In genomic region chr5:115366223-115366622, GRCh38 we compare ENCODE assay signal across 14 cellular contexts.
DNase-seq lines count a peak whose midpoint lies in the region; ATAC-seq, FAIRE-seq and TF ChIP-seq lines count a peak whose summit lies in the region.
"Had no signal": no experiment of that assay in that cellular context is flagged by ENCODE, and none has a peak within 500 bp of the region (broad histone marks: within the 10 kb centered on the region; RNA-seq: fewer than 3 reads in every experiment).

No MANE protein-coding gene starts in this region.

- H3K4me2 ChIP-seq in astrocyte (ENCODE audit: low read length), result peak overlapping the region; percentile 36

- no peaks in the 10 kb centered on the region for H3K9me3 Mint-ChIP-seq in astrocyte (ENCODE audit: unreplicated experiment)
- H3K9me3 Mint-ChIP-seq: naive thymus-derived CD8-positive, alpha-beta T cell had no signal

- H3K36me3 Mint-ChIP-seq in astrocyte (ENCODE audit: low read depth, unreplicated experiment), result no peaks in the 10 kb centered on the region
- H3K36me3 Mint-ChIP-seq: naive thymus-derived CD8-positive, alpha-beta T cell had no signal

- no peaks in the 10 kb centered on the region for H3K79me2 ChIP-seq in astrocyte (ENCODE audit: insufficient read depth, low read length)

- ATAC-seq in HG02884 (IDR thresholded peaks at IDR 0.05; ENCODE audit: unreplicated experiment), result peak; percentile 65
- ATAC-seq in GM21526 (IDR thresholded peaks at IDR 0.05; ENCODE audit: low FRiP score, unreplicated experiment), result no peak
- ATAC-seq in sciatic nerve, result no peak
- ATAC-seq: activated CD4-positive, CD25-positive, alpha-beta regulatory T cell treated with anti-CD3 and anti-CD28 coated beads, Interleukin-2, amount 50 U/mL, for 24 hours; naive thymus-derived CD8-positive, alpha-beta T cell had no signal

- H3K27me3 ChIP-seq in AG04450 (ENCODE audit: control insufficient read depth, insufficient read depth, low read length), result no peaks in the 10 kb centered on the region
- no peaks in the 10 kb centered on the region for H3K27me3 ChIP-seq in astrocyte (ENCODE audit: insufficient read depth, low read length)
- H3K27me3 ChIP-seq: dorsolateral prefrontal cortex had no signal

- H3K36me3 ChIP-seq in astrocyte (ENCODE audit: insufficient read depth, low read length), result no peaks in the 10 kb centered on the region

- CTCF ChIA-PET in AG04450 (lab: Charles Lee), result no interaction called here

- no peak overlapping the region for H3K9ac ChIP-seq in astrocyte (ENCODE audit: low read length)

- peak overlapping the region; percentile 52 for H3K27ac ChIP-seq in AG04450 (ENCODE audit: low read depth, low read length)
- H3K27ac ChIP-seq in astrocyte (ENCODE audit: low read depth, low read length), result peak overlapping the region; percentile 22

- no peaks in the 10 kb centered on the region for H3K27me3 Mint-ChIP-seq in astrocyte (ENCODE audit: low read depth, unreplicated experiment)

- peaks cover 8% of the 10 kb centered on the region for H3K4me1 ChIP-seq in astrocyte (ENCODE audit: insufficient read depth, low read length)

- intact Hi-C loops in sciatic nerve (cut with DNase I), result no loop called here

- H3K4me3 Mint-ChIP-seq in astrocyte (ENCODE audit: unreplicated experiment), result peak overlapping the region; percentile 20
- H3K4me3 Mint-ChIP-seq: naive thymus-derived CD8-positive, alpha-beta T cell had no signal

- no peak overlapping the region for H3K4me3 ChIP-seq in AG04450 (ENCODE audit: low read depth, low read length)
- H3K4me3 ChIP-seq in astrocyte (ENCODE audit: insufficient read depth, low read depth, low read length), result no peak overlapping the region
- H3K4me3 ChIP-seq: dorsolateral prefrontal cortex had no signal

- no peaks in the 10 kb centered on the region for H4K20me1 ChIP-seq in astrocyte (ENCODE audit: insufficient read depth, low read length)

- H3K9me3 ChIP-seq in AG04450 (ENCODE audit: control insufficient read depth, insufficient read depth, low read length) (peaks cover 10% of the 10 kb centered on the region; the same call in 1 of the 2 replicates), astrocyte (ENCODE audit: insufficient read depth, low read depth, low read length) (no peaks in the 10 kb centered on the region)

- H2AFZ ChIP-seq in astrocyte (ENCODE audit: low read depth, low read length), result no peak overlapping the region

- DNase-seq in AG04450 (ENCODE audit: low read depth, low spot score) (peak; percentile 82), astrocyte (ENCODE audit: low read depth) (peak; percentile 98), iPS-NIHi7 (ENCODE audit: extremely low spot score) (peak; percentile 25), NCI-H1417 treated with DMSO at 0.1 percent for 48 hours (lab: John Stamatoyannopoulos, UW) (no peak), sciatic nerve (ENCODE audit: low spot score) (no peak), UCSD-AML1 (lab: John Stamatoyannopoulos, UW; ENCODE audit: unreplicated experiment) (no peak)
- DNase-seq: MV-4-11; naive thymus-derived CD8-positive, alpha-beta T cell; stimulated activated naive CD4-positive, alpha-beta T cell had no signal

- TF ChIP-seq CTCF in AG04450 (IDR thresholded peaks at IDR 0.05; ENCODE audit: low read depth, low read length) (no peak), astrocyte (IDR thresholded peaks at IDR 0.05; ENCODE audit: insufficient read depth, low read depth, low read length) (no peak)

- POLR2A ChIA-PET in AG04450 (lab: Yijun Ruan, JAX), result interaction anchor here (1.1 to 1.2 kb wide), 3 partner anchors 11 to 178 kb away, joined by 4 to 10 read pairs (median 4); partner anchors contain the start of gene FEM1C

- H3K4me1 Mint-ChIP-seq in astrocyte (ENCODE audit: low read depth, unreplicated experiment), result peaks cover 16% of the 10 kb centered on the region
- H3K4me1 Mint-ChIP-seq: naive thymus-derived CD8-positive, alpha-beta T cell had no signal

- peak; percentile 100 for FAIRE-seq in astrocyte (lab: Jason Lieb, UNC)
- FAIRE-seq: G401.6 had no signal

- peak overlapping the region; percentile 62 for H3K27ac Mint-ChIP-seq in astrocyte (ENCODE audit: unreplicated experiment)

Comparison
In these comparisons a context has a peak if more than half of its experiments do, and no peak if none do; other contexts are left out.
1. DNase-seq: peak in AG04450 (single experiment), astrocyte (single experiment) and iPS-NIHi7 (single experiment); none in NCI-H1417 treated with DMSO at 0.1 percent for 48 hours (single experiment), sciatic nerve (single experiment) and UCSD-AML1 (single experiment).